ENCODE assay signal across 30 cellular contexts in genomic region chr14:43587183-43587582, GRCh38.
"Had no signal": no experiment of that assay in that cellular context is flagged by ENCODE, and none has a peak within 500 bp of the region (broad histone marks: within the 10 kb centered on the region; RNA-seq: fewer than 3 reads in every experiment).

No MANE protein-coding gene starts in this region.

- DNase-seq: activated CD4-positive, alpha-beta memory T cell treated with anti-CD3 and anti-CD28 coated beads, Interleukin-2, amount 10 ng/mL, durations not matched to agents 7 days and 5 days; activated CD4-positive, alpha-beta T cell treated with anti-CD3 and anti-CD28 coated beads for 1 hour; activated CD4-positive, alpha-beta T cell treated with anti-CD3 and anti-CD28 coated beads for 4 hours; activated CD4-positive, alpha-beta T cell treated with anti-CD3 and anti-CD28 coated beads, Interleukin-2, amount 10 ng/mL, durations not matched to agents 7 days and 5 days; activated CD4-positive, alpha-beta T cell treated with anti-CD3 and anti-CD28 coated beads, Interleukin-2, amount 50 U/mL, for 4 hours; activated CD8-positive, alpha-beta memory T cell treated with anti-CD3 and anti-CD28 coated beads, Interleukin-2, amount 50 U/mL, for 48 hours; activated gamma-delta T cell; activated naive CD4-positive, alpha-beta T cell; activated naive CD4-positive, alpha-beta T cell treated with anti-CD3 and anti-CD28 coated beads, Interleukin-2, amount 10 ng/mL, durations not matched to agents 7 days and 5 days; activated naive CD8-positive, alpha-beta T cell treated with anti-CD3 and anti-CD28 coated beads, Interleukin-2, amount 10 ng/mL, durations not matched to agents 7 days and 5 days; activated T-cell treated with anti-CD3 and anti-CD28 coated beads for 4 hours; activated T-cell treated with anti-CD3 and anti-CD28 coated beads, Interleukin-2, amount 50 U/mL, for 24 hours; activated T-cell treated with anti-CD3 and anti-CD28 coated beads, Interleukin-2, amount 50 U/mL, for 72 hours; dorsolateral prefrontal cortex; effector memory CD4-positive, alpha-beta T cell; erythroblast; esophagus squamous epithelium; foreskin melanocyte; heart right ventricle; T-helper 17 cell; T1000 had no signal

- H3K4me2 ChIP-seq: hepatocyte had no signal

- ATAC-seq: activated naive CD4-positive, alpha-beta T cell treated with anti-CD3 and anti-CD28 coated beads, Interleukin-2, amount 50 U/mL, for 72 hours; activated T-cell treated with anti-CD3 and anti-CD28 coated beads, Interleukin-2, amount 50 U/mL, for 72 hours; gastroesophageal sphincter; heart right ventricle; T-helper 17 cell had no signal

- H2AFZ ChIP-seq: hepatocyte had no signal

- H3K4me1 ChIP-seq: ascending aorta, esophagus squamous epithelium, gastroesophageal sphincter, heart right ventricle had no signal

- H3K36me3 Mint-ChIP-seq: activated naive CD4-positive, alpha-beta T cell treated with anti-CD3 and anti-CD28 coated beads, Interleukin-2, amount 10 ng/mL, durations not matched to agents 7 days and 5 days; activated naive CD4-positive, alpha-beta T cell treated with anti-CD3 and anti-CD28 coated beads, Interleukin-2, amount 50 U/mL, for 72 hours; activated naive CD8-positive, alpha-beta T cell treated with anti-CD3 and anti-CD28 coated beads, Interleukin-2, amount 10 ng/mL, durations not matched to agents 7 days and 5 days; brain had no signal

- H3K27ac Mint-ChIP-seq: activated CD4-positive, alpha-beta memory T cell treated with anti-CD3 and anti-CD28 coated beads, Interleukin-2, amount 10 ng/mL, durations not matched to agents 7 days and 5 days; activated CD4-positive, alpha-beta T cell treated with anti-CD3 and anti-CD28 coated beads, Interleukin-2, amount 10 ng/mL, durations not matched to agents 7 days and 5 days; activated naive CD4-positive, alpha-beta T cell treated with anti-CD3 and anti-CD28 coated beads, Interleukin-2, amount 10 ng/mL, durations not matched to agents 7 days and 5 days; activated naive CD4-positive, alpha-beta T cell treated with anti-CD3 and anti-CD28 coated beads, Interleukin-2, amount 50 U/mL, for 72 hours; activated naive CD8-positive, alpha-beta T cell treated with anti-CD3 and anti-CD28 coated beads, Interleukin-2, amount 10 ng/mL, durations not matched to agents 7 days and 5 days; activated T-cell treated with anti-CD3 and anti-CD28 coated beads, Interleukin-2, amount 50 U/mL, for 24 hours; activated T-cell treated with anti-CD3 and anti-CD28 coated beads, Interleukin-2, amount 50 U/mL, for 72 hours; brain; dendritic cell treated with granulocyte-macrophage colony-stimulating factor and Interleukin-4, amounts not matched to agents 40 ng/mL and 50 ng/mL, for 4 days; T-helper 17 cell; T-helper 2 cell treated with Interferon-gamma antibody and Interleukin-4, amounts not matched to agents 5 μg/mL and 100 μg/mL, for 36 hours had no signal

- H3K4me3 ChIP-seq: ascending aorta, coronary artery, dorsolateral prefrontal cortex, esophagus squamous epithelium, gastroesophageal sphincter, heart right ventricle, hepatocyte had no signal

- H3K4me3 Mint-ChIP-seq: activated CD4-positive, alpha-beta memory T cell treated with anti-CD3 and anti-CD28 coated beads, Interleukin-2, amount 10 ng/mL, durations not matched to agents 7 days and 5 days; activated CD4-positive, alpha-beta T cell treated with anti-CD3 and anti-CD28 coated beads, Interleukin-2, amount 10 ng/mL, durations not matched to agents 7 days and 5 days; activated naive CD4-positive, alpha-beta T cell treated with anti-CD3 and anti-CD28 coated beads, Interleukin-2, amount 10 ng/mL, durations not matched to agents 7 days and 5 days; activated naive CD8-positive, alpha-beta T cell treated with anti-CD3 and anti-CD28 coated beads, Interleukin-2, amount 10 ng/mL, durations not matched to agents 7 days and 5 days; activated T-cell treated with anti-CD3 and anti-CD28 coated beads, Interleukin-2, amount 50 U/mL, for 24 hours; activated T-cell treated with anti-CD3 and anti-CD28 coated beads, Interleukin-2, amount 50 U/mL, for 72 hours; brain; central memory CD8-positive, alpha-beta T cell; dendritic cell treated with granulocyte-macrophage colony-stimulating factor and Interleukin-4, amounts not matched to agents 40 ng/mL and 50 ng/mL, for 4 days; T-helper 17 cell; T-helper 2 cell treated with Interferon-gamma antibody and Interleukin-4, amounts not matched to agents 5 μg/mL and 100 μg/mL, for 36 hours had no signal

- H3K36me3 ChIP-seq: ascending aorta, esophagus squamous epithelium, gastroesophageal sphincter, heart right ventricle had no signal

- H3K27me3 Mint-ChIP-seq: activated CD4-positive, alpha-beta memory T cell treated with anti-CD3 and anti-CD28 coated beads, Interleukin-2, amount 10 ng/mL, durations not matched to agents 7 days and 5 days; activated CD4-positive, alpha-beta T cell treated with anti-CD3 and anti-CD28 coated beads, Interleukin-2, amount 10 ng/mL, durations not matched to agents 7 days and 5 days; activated naive CD4-positive, alpha-beta T cell treated with anti-CD3 and anti-CD28 coated beads, Interleukin-2, amount 10 ng/mL, durations not matched to agents 7 days and 5 days; activated naive CD8-positive, alpha-beta T cell treated with anti-CD3 and anti-CD28 coated beads, Interleukin-2, amount 10 ng/mL, durations not matched to agents 7 days and 5 days; activated T-cell treated with anti-CD3 and anti-CD28 coated beads, Interleukin-2, amount 50 U/mL, for 24 hours; central memory CD8-positive, alpha-beta T cell; dendritic cell treated with granulocyte-macrophage colony-stimulating factor and Interleukin-4, amounts not matched to agents 40 ng/mL and 50 ng/mL, for 4 days; T-helper 17 cell had no signal

- H3K79me2 ChIP-seq: hepatocyte had no signal

- H3K9me3 ChIP-seq: ascending aorta, esophagus squamous epithelium, gastroesophageal sphincter had no signal

- H3K27me3 ChIP-seq: ascending aorta, dorsolateral prefrontal cortex, esophagus squamous epithelium, gastroesophageal sphincter, heart right ventricle, hepatocyte had no signal

- H3K4me1 Mint-ChIP-seq: activated CD4-positive, alpha-beta memory T cell treated with anti-CD3 and anti-CD28 coated beads, Interleukin-2, amount 10 ng/mL, durations not matched to agents 7 days and 5 days; activated CD4-positive, alpha-beta T cell treated with anti-CD3 and anti-CD28 coated beads, Interleukin-2, amount 10 ng/mL, durations not matched to agents 7 days and 5 days; activated naive CD4-positive, alpha-beta T cell treated with anti-CD3 and anti-CD28 coated beads, Interleukin-2, amount 10 ng/mL, durations not matched to agents 7 days and 5 days; activated naive CD8-positive, alpha-beta T cell treated with anti-CD3 and anti-CD28 coated beads, Interleukin-2, amount 10 ng/mL, durations not matched to agents 7 days and 5 days; brain; central memory CD8-positive, alpha-beta T cell; T-helper 17 cell had no signal

- H3K9me3 Mint-ChIP-seq: activated naive CD4-positive, alpha-beta T cell treated with anti-CD3 and anti-CD28 coated beads, Interleukin-2, amount 10 ng/mL, durations not matched to agents 7 days and 5 days; activated naive CD8-positive, alpha-beta T cell treated with anti-CD3 and anti-CD28 coated beads, Interleukin-2, amount 10 ng/mL, durations not matched to agents 7 days and 5 days; central memory CD8-positive, alpha-beta T cell had no signal

- H3K27ac ChIP-seq: ascending aorta, coronary artery, dorsolateral prefrontal cortex, esophagus squamous epithelium, gastroesophageal sphincter, heart right ventricle, hepatocyte had no signal
